In the genomic region with DNA sequence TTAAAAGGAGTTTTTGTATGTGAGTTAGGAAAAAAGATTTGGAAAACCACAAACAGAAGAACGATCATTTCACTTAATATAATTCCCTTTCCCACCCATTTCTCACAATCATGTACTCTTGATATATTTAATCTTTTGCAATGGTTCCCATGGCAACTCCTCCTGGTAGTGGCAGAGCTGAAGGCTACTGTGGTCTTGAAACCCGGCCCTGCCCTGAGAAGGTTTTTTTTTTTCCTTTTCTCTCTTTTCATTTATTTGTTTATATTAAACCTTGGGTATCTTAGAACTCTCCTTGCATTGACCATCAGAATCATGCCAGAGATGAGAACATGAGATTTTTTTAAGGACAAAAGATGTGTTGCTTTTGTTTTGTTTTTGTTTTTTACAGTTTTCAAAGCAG, we compare ENCODE assay signal across 15 cellular contexts.
A peak's percentile ranks its signal among the peaks of the same experiment; 100 is the strongest.
DNase-seq lines count a peak whose midpoint lies in the region; ATAC-seq lines count a peak whose summit lies in the region.
"Had no signal": no experiment of that assay in that cellular context is flagged by ENCODE, and none has a peak within 500 bp of the region (broad histone marks: within the 10 kb centered on the region; RNA-seq: fewer than 3 reads in every experiment).

No MANE protein-coding gene starts in this region.

- H3K36me3 ChIP-seq in neuron (ENCODE audit: insufficient read depth, low read length) = no peaks in the 10 kb centered on the region
- H3K36me3 ChIP-seq: BLaER1 treated with 17β-estradiol and CSF1 and Interleukin-3, amounts not matched to agents 10 nM and 100 nM had no signal

- DNase-seq in AG20443 (ENCODE audit: low spot score) (peak; percentile 31), amniotic epithelial cell (ENCODE audit: low read depth) (peak; percentile 40), fibroblast of peridontal ligament (ENCODE audit: extremely low read depth) (peak; percentile 66), superior temporal gyrus (ENCODE audit: extremely low spot score) (no peak)
- DNase-seq in activated naive CD4-positive, alpha-beta T cell treated with anti-CD3 and anti-CD28 coated beads, Interleukin-2, amount 50 U/mL, for 16 hours = no peak
- DNase-seq: activated naive CD4-positive, alpha-beta T cell treated with anti-CD3 and anti-CD28 coated beads for 36 hours; NCI-H774; nucleus accumbens; SHP77 treated with DMSO at 0.1 percent for 48 hours; stimulated activated CD4-positive, alpha-beta T cell treated with anti-CD3 and anti-CD28 coated beads, Interleukin-1b, Interleukin-23, amount 100 ng/mL, for 48 hours had no signal

- H3K27me3 ChIP-seq in neuron (ENCODE audit: insufficient read depth, low read length) = no peaks in the 10 kb centered on the region
- H3K27me3 ChIP-seq: BLaER1 treated with 17β-estradiol and CSF1 and Interleukin-3, amounts not matched to agents 10 nM and 100 nM had no signal

- ATAC-seq in GM21529 (IDR thresholded peaks at IDR 0.05; ENCODE audit: unreplicated experiment) (no peak), HG02981 (IDR thresholded peaks at IDR 0.05; ENCODE audit: unreplicated experiment) (no peak)

- H3K4me1 ChIP-seq in neuron (ENCODE audit: insufficient read depth, low read length) = peaks cover 4% of the 10 kb centered on the region
- H3K4me1 ChIP-seq: BLaER1 treated with 17β-estradiol and CSF1 and Interleukin-3, amounts not matched to agents 10 nM and 100 nM had no signal

- no peak overlapping the region for H3K4me3 ChIP-seq in neuron (ENCODE audit: low read length)
- H3K4me3 ChIP-seq: BLaER1 treated with 17β-estradiol and CSF1 and Interleukin-3, amounts not matched to agents 10 nM and 100 nM; coronary artery had no signal

- peak overlapping the region; percentile 67 for H2AFZ ChIP-seq in neuron (ENCODE audit: low read depth, low read length)

- no peaks in the 10 kb centered on the region for H3K9me3 ChIP-seq in neuron (ENCODE audit: low read length)

Comparison
In these comparisons a context has a peak if more than half of its experiments do, and no peak if none do; other contexts are left out.
1. DNase-seq: peak in AG20443 (single experiment), amniotic epithelial cell (single experiment) and fibroblast of peridontal ligament (single experiment); none in activated naive CD4-positive, alpha-beta T cell treated with anti-CD3 and anti-CD28 coated beads, Interleukin-2, amount 50 U/mL, for 16 hours (single experiment) and superior temporal gyrus (single experiment).